In the genomic region with DNA sequence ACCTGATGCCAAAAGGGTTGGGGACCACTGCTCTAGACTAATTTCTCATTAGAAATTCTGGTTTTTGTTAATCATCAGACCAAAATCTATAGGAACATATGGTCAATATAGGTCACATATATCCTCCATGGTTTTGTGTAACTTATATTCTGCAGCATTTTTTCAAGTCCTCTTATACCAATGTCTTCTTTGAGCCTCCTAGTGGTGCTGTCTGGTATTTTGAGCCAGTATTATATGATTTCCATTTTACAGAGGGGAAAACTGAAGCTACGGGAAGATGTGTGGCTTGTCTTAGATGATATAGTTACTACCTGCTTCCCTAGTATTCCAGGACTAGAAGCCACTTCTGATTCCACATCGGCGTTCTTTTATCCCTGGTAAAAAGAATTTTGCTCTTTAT, we compare ENCODE assay signal across 20 cellular contexts. TPM values are rescaled to one million over a fixed set of nuclear protein-coding genes. Genes with fewer than 3 reads are reported as not detected.
DNase-seq lines count a peak whose midpoint lies in the region; ATAC-seq and TF ChIP-seq lines count a peak whose summit lies in the region.
"Had no signal": no experiment of that assay in that cellular context is flagged by ENCODE, and none has a peak within 500 bp of the region (broad histone marks: within the 10 kb centered on the region; RNA-seq: fewer than 3 reads in every experiment).

No MANE protein-coding gene starts in this region.

- H3K36me3 ChIP-seq in KMS-11 (ENCODE audit: insufficient read depth) (no peaks in the 10 kb centered on the region), mammary epithelial cell (ENCODE audit: insufficient read depth, low read length) (no peaks in the 10 kb centered on the region), mesendoderm (ENCODE audit: control insufficient read depth, insufficient read depth, low read length) (no peaks in the 10 kb centered on the region)
- H3K36me3 ChIP-seq: gastrocnemius medialis, neutrophil had no signal

- no peaks in the 10 kb centered on the region for H3K79me2 ChIP-seq in KMS-11 (ENCODE audit: insufficient read depth, low read depth)
- no peaks in the 10 kb centered on the region for H3K79me2 ChIP-seq in mammary epithelial cell (ENCODE audit: insufficient read depth, low read length)
- H3K79me2 ChIP-seq in mesendoderm (ENCODE audit: control insufficient read depth, insufficient read depth, low read length), result no peaks in the 10 kb centered on the region

- H3K9me3 Mint-ChIP-seq in neural crest cell, result no peaks in the 10 kb centered on the region

- no peaks in the 10 kb centered on the region for H3K27me3 Mint-ChIP-seq in neural crest cell (ENCODE audit: low read depth)
- H3K27me3 Mint-ChIP-seq: brain had no signal

- H3K4me3 ChIP-seq in KMS-11 (IDR thresholded peaks at IDR 0.05; ENCODE audit: insufficient read depth, low read depth, low read length) (no peak overlapping the region), mammary epithelial cell (replicated peaks in 1 of 3; ENCODE audit: insufficient read depth in 1 of 3, low read depth in 2 of 3, low read length in 3 of 3) (no peak overlapping the region), mesendoderm (ENCODE audit: low read length) (no peak overlapping the region)
- H3K4me3 ChIP-seq: gastrocnemius medialis had no signal

- no peak overlapping the region for H3K27ac Mint-ChIP-seq in neural crest cell (ENCODE audit: unreplicated experiment)
- H3K27ac Mint-ChIP-seq: activated B cell treated with CpG ODN at 0.5 μM for 24 hours; brain; CD8-positive, alpha-beta memory T cell; memory B cell; stimulated activated memory B cell treated with anti-CD40 and anti-IgM and Interleukin-4, amounts not matched to agents 10 μg/mL and 1 μg/mL and 100 μg/mL, for 72 hours had no signal

- no peak overlapping the region for H3K56ac ChIP-seq in mesendoderm (ENCODE audit: low read length)

- H2BK15ac ChIP-seq in mesendoderm (replicated peaks; ENCODE audit: low read depth), result no peak overlapping the region

- no peak overlapping the region for H3K4me3 Mint-ChIP-seq in neural crest cell
- H3K4me3 Mint-ChIP-seq: activated B cell treated with CpG ODN at 0.5 μM for 24 hours; brain; CD8-positive, alpha-beta memory T cell; memory B cell; stimulated activated memory B cell treated with anti-CD40 and anti-IgM and Interleukin-4, amounts not matched to agents 10 μg/mL and 1 μg/mL and 100 μg/mL, for 72 hours had no signal

- H3K4me1 ChIP-seq in KMS-11 (ENCODE audit: low read depth, poor library complexity, severe bottlenecking), result no peaks in the 10 kb centered on the region
- no peaks in the 10 kb centered on the region for H3K4me1 ChIP-seq in mammary epithelial cell (ENCODE audit: insufficient read depth, low read length)
- H3K4me1 ChIP-seq in mesendoderm (ENCODE audit: control insufficient read depth, low read depth, low read length), result no peaks in the 10 kb centered on the region
- H3K4me1 ChIP-seq: gastrocnemius medialis had no signal

- no peak overlapping the region for H2AK5ac ChIP-seq in mesendoderm (ENCODE audit: low read length)

- no peak overlapping the region for H3K4me2 ChIP-seq in KMS-11
- H3K4me2 ChIP-seq in mammary epithelial cell (ENCODE audit: insufficient read depth, low read depth, low read length), result no peak overlapping the region
- H3K4me2 ChIP-seq in mesendoderm (ENCODE audit: low read length), result no peak overlapping the region

- H3K18ac ChIP-seq in mesendoderm (ENCODE audit: low read length), result no peak overlapping the region

- CTCF ChIA-PET in mammary epithelial cell (lab: Charles Lee; ENCODE audit: low non-redundant PET), result no interaction called here

- dilution Hi-C loops in mammary epithelial cell (cut with HindIII; ENCODE audit: low sequenced_read_pairs), result no loop called here

- H2BK5ac ChIP-seq in mesendoderm (ENCODE audit: low read length), result no peak overlapping the region

- peaks cover 3% of the 10 kb centered on the region for H3K36me3 Mint-ChIP-seq in neural crest cell (ENCODE audit: low read depth)
- H3K36me3 Mint-ChIP-seq: CD8-positive, alpha-beta memory T cell; stimulated activated memory B cell treated with anti-CD40 and anti-IgM and Interleukin-4, amounts not matched to agents 10 μg/mL and 1 μg/mL and 100 μg/mL, for 72 hours had no signal

- no peak overlapping the region for H3K23ac ChIP-seq in mesendoderm (ENCODE audit: low read length)

- in situ Hi-C loops in mammary epithelial cell (cut with MboI; ENCODE audit: low sequenced_read_pairs in 2 of 2), result no loop called here

- H4K8ac ChIP-seq in mesendoderm (ENCODE audit: low read depth, low read length), result no peak overlapping the region

- no peaks in the 10 kb centered on the region for H3K9me3 ChIP-seq in mammary epithelial cell (replicated peaks; ENCODE audit: insufficient read depth, low read length)
- H3K9me3 ChIP-seq: gastrocnemius medialis, neutrophil had no signal

- no peak overlapping the region for H3K27ac ChIP-seq in KMS-11
- no peak overlapping the region for H3K27ac ChIP-seq in mammary epithelial cell (ENCODE audit: insufficient read depth, low read depth, low read length)
- H3K27ac ChIP-seq in mesendoderm (ENCODE audit: low read depth, low read length), result no peak overlapping the region
- H3K27ac ChIP-seq: gastrocnemius medialis, neutrophil had no signal

- H4K5ac ChIP-seq in mesendoderm (ENCODE audit: low read length), result no peak overlapping the region

- no peak overlapping the region for H3K4ac ChIP-seq in mesendoderm (ENCODE audit: low read depth, low read length)

- H2AFZ ChIP-seq in KMS-11 (ENCODE audit: low read depth) (no peak overlapping the region), mammary epithelial cell (ENCODE audit: low read depth, low read length) (no peak overlapping the region)

- peaks cover 4% of the 10 kb centered on the region for H3K4me1 Mint-ChIP-seq in neural crest cell
- H3K4me1 Mint-ChIP-seq: activated B cell treated with CpG ODN at 0.5 μM for 24 hours; CD8-positive, alpha-beta memory T cell; memory B cell; stimulated activated memory B cell treated with anti-CD40 and anti-IgM and Interleukin-4, amounts not matched to agents 10 μg/mL and 1 μg/mL and 100 μg/mL, for 72 hours had no signal

- no peaks in the 10 kb centered on the region for H3K27me3 ChIP-seq in KMS-11 (ENCODE audit: insufficient read depth, low read depth)
- H3K27me3 ChIP-seq in mammary epithelial cell (ENCODE audit: insufficient read depth, low read length), result peaks cover 2% of the 10 kb centered on the region
- no peaks in the 10 kb centered on the region for H3K27me3 ChIP-seq in mesendoderm (ENCODE audit: insufficient read depth, low read length, poor library complexity)
- H3K27me3 ChIP-seq: gastrocnemius medialis had no signal

- H3K79me1 ChIP-seq in mesendoderm (ENCODE audit: low read length), result no peaks in the 10 kb centered on the region

- no peak overlapping the region for H3K9ac ChIP-seq in KMS-11
- no peak overlapping the region for H3K9ac ChIP-seq in mammary epithelial cell (ENCODE audit: insufficient read depth, low read length)
- H3K9ac ChIP-seq in mesendoderm (ENCODE audit: low read length), result no peak overlapping the region

- intact Hi-C loops in mammary epithelial cell (cut with micrococcal nuclease), result loop anchor here (10.0 kb wide), 1 partner anchor 211 kb away; no protein-coding TSS in a partner anchor

- TF ChIP-seq CTCF in KMS-11 (conservative IDR thresholded peaks at IDR 0.05; ENCODE audit: low read depth, low read length) (peak; percentile 41), mammary epithelial cell (conservative IDR thresholded peaks at IDR 0.05 in 1 of 2, IDR thresholded peaks at IDR 0.05 in 1 of 2; ENCODE audit: extremely low read depth in 1 of 2, insufficient read depth in 1 of 2, low read depth in 1 of 2, low read length in 2 of 2) (peak; percentile 33 to 35), neural crest cell (conservative IDR thresholded peaks at IDR 0.05) (peak; percentile 45)

- no peak for ATAC-seq in HG03442 (IDR thresholded peaks at IDR 0.05; ENCODE audit: unreplicated experiment)
- ATAC-seq: gastrocnemius medialis; stimulated activated memory B cell treated with anti-CD40 and anti-IgM and Interleukin-4, amounts not matched to agents 10 μg/mL and 1 μg/mL and 100 μg/mL, for 72 hours had no signal

- BruUV-seq in mammary epithelial cell (replicated peaks; lab: Mats Ljungman, UMichigan), result no TSS peak

- no peak overlapping the region for H2BK120ac ChIP-seq in mesendoderm (ENCODE audit: low read depth, low read length)

- DNase-seq in DMS53 (lab: John Stamatoyannopoulos, UW) (peak; percentile 38), DMS53 treated with DMSO at 0.1 percent for 48 hours (lab: John Stamatoyannopoulos, UW; ENCODE audit: unreplicated experiment) (no peak), mammary epithelial cell (no peak), neural crest cell (ENCODE audit: low read depth, low spot score) (no peak), UCSD-AML1 (lab: John Stamatoyannopoulos, UW; ENCODE audit: unreplicated experiment) (no peak), mesendoderm (no peak)
- DNase-seq: activated B cell treated with CpG ODN at 0.5 μM for 24 hours; activated naive CD4-positive, alpha-beta T cell treated with Interleukin-2 at 50 U/mL for 16 hours; CD8-positive, alpha-beta memory T cell; effector CD8-positive, alpha-beta T cell; gastrocnemius medialis; GF-D8; NCI-H2171 treated with DMSO at 0.1 percent for 48 hours had no signal

- WGBS in mammary epithelial cell (ENCODE audit: low coverage, missing lambda C conversion rate), result 86% methylated on average over 3 of the region's 3 CpGs
- WGBS in mesendoderm (ENCODE audit: extremely low coverage, insufficient coverage, low lambda C conversion rate), result no CpG with 5 or more reads among the region's 3 CpGs

- no peaks in the 10 kb centered on the region for H4K20me1 ChIP-seq in KMS-11 (ENCODE audit: insufficient read depth)
- H4K20me1 ChIP-seq in mammary epithelial cell (ENCODE audit: insufficient read depth, low read length), result no peaks in the 10 kb centered on the region

RNA-seq across cellular contexts. Expression of gene MAPK4, which starts 13.8 kb away (rescaled TPM):
- total RNA-seq in mammary epithelial cell (under 1 TPM in 1 of 2 donors, not detected in 1; 0.17 TPM), neural crest cell (9.1 and 9.3 TPM in 2 replicates)
- 0.01 TPM for polyA plus RNA-seq in mammary epithelial cell
- not detected for polyA minus RNA-seq in mammary epithelial cell
- polyA plus RNA-seq in mesendoderm (2013, experiment 1 of 2), result 1.2 TPM
- 1.2 TPM for polyA plus RNA-seq in mesendoderm (2013, experiment 2 of 2)
- total RNA-seq: activated B cell treated with CpG ODN at 0.5 μM for 24 hours; CD8-positive, alpha-beta memory T cell; LHCN-M2 had no signal
- polyA plus RNA-seq: CD8-positive, alpha-beta memory T cell had no signal
